ENCODE assay signal across 8 cellular contexts in genomic region chr5:174327317-174327864, GRCh38.
A peak's percentile ranks its signal among the peaks of the same experiment; 100 is the strongest.
DNase-seq lines count a peak whose midpoint lies in the region; ATAC-seq and TF ChIP-seq lines count a peak whose summit lies in the region.

No MANE protein-coding gene starts in this region.

- no peaks in the 10 kb centered on the region for H3K9me3 ChIP-seq in right lobe of liver

- DNase-seq in CMK (ENCODE audit: low read depth): peak; percentile 27
- peak; percentile 26 for DNase-seq in NCI-H128 (lab: John Stamatoyannopoulos, UW; ENCODE audit: unreplicated experiment)
- peak in 4 of 5 experiments; percentile 26 to 63 (median 32) for DNase-seq in T-helper 2 cell
- DNase-seq in central memory CD4-positive, alpha-beta T cell: peak; percentile 4
- peak in 1 of 3 donors; percentile 51 for DNase-seq in right lobe of liver
- DNase-seq in superior temporal gyrus (ENCODE audit: extremely low spot score): peak; percentile 53

- no peaks in the 10 kb centered on the region for H3K4me1 ChIP-seq in right lobe of liver

- H3K27ac ChIP-seq in right lobe of liver: no peak overlapping the region

- no peak overlapping the region for H3K4me3 ChIP-seq in right lobe of liver

- peak; percentile 39 to 78 (median 70) for TF ChIP-seq CTCF in right lobe of liver (IDR thresholded peaks at IDR 0.05)

- TF ChIP-seq POLR2A in right lobe of liver (IDR thresholded peaks at IDR 0.05): no peak

- 46% methylated on average over 10 of the region's 10 CpGs for WGBS in right lobe of liver (ENCODE audit: insufficient coverage, low coverage, low lambda C conversion rate, missing lambda C conversion rate)

- no peaks in the 10 kb centered on the region for H3K27me3 ChIP-seq in right lobe of liver

- H3K36me3 ChIP-seq in right lobe of liver: no peaks in the 10 kb centered on the region

- intact Hi-C loops in right lobe of liver (cut with DNase I): no loop called here

- ATAC-seq in GM21360 (IDR thresholded peaks at IDR 0.05; ENCODE audit: unreplicated experiment): peak; percentile 56
- peak; percentile 45 to 70 (median 66) for ATAC-seq in right lobe of liver
- ATAC-seq in GM21737 (IDR thresholded peaks at IDR 0.05; ENCODE audit: unreplicated experiment): no peak
